In genomic region chr2:19784456-19784855, GRCh38 we compare ENCODE assay signal across 28 cellular contexts.
"Had no signal": no experiment of that assay in that cellular context is flagged by ENCODE, and none has a peak within 500 bp of the region (broad histone marks: within the 10 kb centered on the region; RNA-seq: fewer than 3 reads in every experiment).

No MANE protein-coding gene starts in this region.

- FAIRE-seq: kidney, pancreas, small intestine had no signal

- H3K9me3 Mint-ChIP-seq: endodermal cell, mesothelial cell of epicardium, neural crest cell, type B pancreatic cell had no signal

- ATAC-seq: gastrocnemius medialis; left lobe of liver; mucosa of descending colon; natural killer cell treated with Interleukin-12 subunit alpha and Interleukin-12 subunit beta and Interleukin-15 and Interleukin-18, amount 100 ng/mL, for 72 hours; pancreas; right lobe of liver; stimulated activated naive B cell treated with anti-CD40 and anti-IgM and Interleukin-4, amounts not matched to agents 10 μg/mL and 1 μg/mL and 100 μg/mL, for 72 hours; stimulated activated naive CD8-positive, alpha-beta T cell treated with anti-CD3 and anti-CD28 coated beads, Interleukin-15, amount 100 ng/mL, for 72 hours had no signal

- H3K4me1 ChIP-seq: pancreas, right lobe of liver, suprapubic skin, thyroid gland had no signal

- H3K36me3 ChIP-seq: gastrocnemius medialis, neutrophil, pancreas, right lobe of liver, suprapubic skin, thyroid gland had no signal

- H3K27ac Mint-ChIP-seq: endodermal cell; memory B cell; mesothelial cell of epicardium; natural killer cell treated with Interleukin-12 subunit alpha and Interleukin-12 subunit beta and Interleukin-15 and Interleukin-18, amount 100 ng/mL, for 72 hours; stimulated activated naive B cell treated with anti-CD40 and anti-IgM and Interleukin-4, amounts not matched to agents 10 μg/mL and 1 μg/mL and 100 μg/mL, for 72 hours; stimulated activated naive CD8-positive, alpha-beta T cell treated with anti-CD3 and anti-CD28 coated beads, Interleukin-15, amount 100 ng/mL, for 72 hours; type B pancreatic cell had no signal

- H3K27me3 ChIP-seq: dorsolateral prefrontal cortex, gastrocnemius medialis, neutrophil, pancreas, right lobe of liver, suprapubic skin, thyroid gland had no signal

- H3K4me1 Mint-ChIP-seq: memory B cell; naive B cell; neural crest cell; stimulated activated naive CD8-positive, alpha-beta T cell treated with anti-CD3 and anti-CD28 coated beads, Interleukin-15, amount 100 ng/mL, for 72 hours had no signal

- H3K4me3 ChIP-seq: dorsolateral prefrontal cortex, lung, mucosa of descending colon, pancreas, right lobe of liver, suprapubic skin, thyroid gland had no signal

- DNase-seq: cortex of kidney; dorsolateral prefrontal cortex; effector CD4-positive, alpha-beta T cell; endodermal cell; foreskin fibroblast; gastrocnemius medialis; head of caudate nucleus; kidney; mucosa of descending colon; naive B cell; pancreas; right lobe of liver; small intestine; stimulated activated CD4-positive, alpha-beta T cell treated with anti-CD3 and anti-CD28 coated beads, Interleukin-15, amount 100 ng/mL, for 24 hours; stimulated activated CD4-positive, alpha-beta T cell treated with anti-CD3 and anti-CD28 coated beads, Interleukin-2, amount 100 ng/mL, for 48 hours; stimulated activated naive B cell treated with anti-CD40 and anti-IgM and Interleukin-4, amounts not matched to agents 10 μg/mL and 1 μg/mL and 100 μg/mL, for 72 hours; stimulated activated naive CD8-positive, alpha-beta T cell treated with anti-CD3 and anti-CD28 coated beads, Interleukin-15, amount 100 ng/mL, for 72 hours; thyroid gland had no signal

- H3K4me3 Mint-ChIP-seq: endodermal cell; memory B cell; mesothelial cell of epicardium; naive B cell; natural killer cell treated with Interleukin-12 subunit alpha and Interleukin-12 subunit beta and Interleukin-15 and Interleukin-18, amount 100 ng/mL, for 72 hours; neural crest cell; stimulated activated naive B cell treated with anti-CD40 and anti-IgM and Interleukin-4, amounts not matched to agents 10 μg/mL and 1 μg/mL and 100 μg/mL, for 72 hours; stimulated activated naive CD8-positive, alpha-beta T cell treated with anti-CD3 and anti-CD28 coated beads, Interleukin-15, amount 100 ng/mL, for 72 hours; type B pancreatic cell had no signal

- H3K9me3 ChIP-seq: gastrocnemius medialis, mucosa of descending colon, neutrophil, pancreas, right lobe of liver, suprapubic skin, thyroid gland had no signal

- H3K27ac ChIP-seq: dorsolateral prefrontal cortex, epithelial cell of prostate, neutrophil, pancreas, right lobe of liver, suprapubic skin, thyroid gland had no signal

- H3K36me3 Mint-ChIP-seq: memory B cell; mesothelial cell of epicardium; naive B cell; natural killer cell treated with Interleukin-12 subunit alpha and Interleukin-12 subunit beta and Interleukin-15 and Interleukin-18, amount 100 ng/mL, for 72 hours; stimulated activated naive B cell treated with anti-CD40 and anti-IgM and Interleukin-4, amounts not matched to agents 10 μg/mL and 1 μg/mL and 100 μg/mL, for 72 hours; type B pancreatic cell had no signal
